In genomic region chr2:163011035-163011434, GRCh38 we compare ENCODE assay signal across 16 cellular contexts.
"Had no signal": no experiment of that assay in that cellular context is flagged by ENCODE, and none has a peak within 500 bp of the region (broad histone marks: within the 10 kb centered on the region; RNA-seq: fewer than 3 reads in every experiment).

No MANE protein-coding gene starts in this region.

- DNase-seq: activated CD4-positive, alpha-beta T cell treated with anti-CD3 and anti-CD28 coated beads for 1 hour; activated CD4-positive, alpha-beta T cell treated with anti-CD3 and anti-CD28 coated beads, Interleukin-2, amount 50 U/mL, for 4 hours; activated naive CD4-positive, alpha-beta T cell treated with anti-CD3 and anti-CD28 coated beads for 36 hours; activated naive CD8-positive, alpha-beta T cell treated with anti-CD3 and anti-CD28 coated beads, Interleukin-2, amount 50 U/mL, for 24 hours; dermis blood vessel endothelial cell; foreskin melanocyte; mesenchymal stem cell; naive thymus-derived CD8-positive, alpha-beta T cell; stimulated activated CD4-positive, alpha-beta T cell treated with anti-CD3 and anti-CD28 coated beads, Interleukin-1b, Interleukin-23, amount 100 ng/mL, for 48 hours; stomach had no signal

- H3K4me1 ChIP-seq: ascending aorta, parathyroid adenoma, stomach had no signal

- ATAC-seq: activated naive CD8-positive, alpha-beta T cell treated with anti-CD3 and anti-CD28 coated beads, Interleukin-2, amount 50 U/mL, for 24 hours; naive thymus-derived CD8-positive, alpha-beta T cell had no signal

- H3K27me3 ChIP-seq: ascending aorta, neutrophil, stomach had no signal

- H3K9me3 ChIP-seq: ascending aorta, neutrophil, thoracic aorta had no signal

- H3K36me3 ChIP-seq: ascending aorta, neutrophil, stomach, thoracic aorta had no signal

- H3K4me3 ChIP-seq: ascending aorta, stomach, thoracic aorta had no signal

- H3K27ac ChIP-seq: ascending aorta, epithelial cell of prostate, neutrophil, parathyroid adenoma, stomach, thoracic aorta, VCaP had no signal
